In the genomic region with DNA sequence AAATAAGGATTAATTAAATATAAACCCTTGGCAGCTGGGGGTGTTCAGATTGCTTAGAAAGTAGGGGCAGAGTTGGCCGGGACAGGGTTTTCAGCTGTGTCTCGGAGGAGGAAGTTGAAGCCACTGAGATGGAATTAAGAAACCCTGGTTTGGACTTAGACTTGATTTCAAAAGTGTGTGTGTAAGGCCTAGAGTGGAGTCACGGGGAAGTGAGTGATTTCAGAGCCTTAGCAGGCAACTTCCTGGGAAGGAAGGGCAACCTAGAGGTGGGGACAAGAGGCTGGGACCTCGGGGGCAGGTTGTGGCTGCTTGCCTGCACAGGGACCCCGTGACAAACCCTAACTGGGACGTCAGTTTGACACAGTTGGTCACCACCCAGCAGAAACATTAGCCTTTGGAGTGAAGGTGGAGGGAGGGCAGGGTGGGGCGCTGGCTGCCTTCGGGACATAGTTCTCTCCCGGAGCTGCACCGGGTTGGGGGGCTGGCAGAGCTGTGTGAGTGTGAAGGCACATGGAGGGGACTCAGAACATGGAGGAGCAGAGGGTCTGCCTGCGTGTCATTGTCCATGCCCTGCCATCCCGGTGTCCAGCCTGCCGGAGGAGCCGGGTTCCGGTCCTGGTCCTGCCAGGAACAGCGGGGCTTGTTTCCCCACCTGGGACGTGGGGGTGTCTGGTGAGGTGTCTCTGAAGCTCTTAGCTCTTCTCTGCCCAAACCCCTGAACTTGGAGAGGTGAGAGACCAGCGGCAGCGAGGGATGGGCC, we compare ENCODE assay signal across 1 cellular context.
TF ChIP-seq lines count a peak whose summit lies in the region.

No MANE protein-coding gene starts in this region.

TF ChIP-seq in SK-N-SH, 30 proteins besides CTCF, POLR2A, EP300 and RAD21 (continued from another document):
- TF ChIP-seq, protein P1, sequence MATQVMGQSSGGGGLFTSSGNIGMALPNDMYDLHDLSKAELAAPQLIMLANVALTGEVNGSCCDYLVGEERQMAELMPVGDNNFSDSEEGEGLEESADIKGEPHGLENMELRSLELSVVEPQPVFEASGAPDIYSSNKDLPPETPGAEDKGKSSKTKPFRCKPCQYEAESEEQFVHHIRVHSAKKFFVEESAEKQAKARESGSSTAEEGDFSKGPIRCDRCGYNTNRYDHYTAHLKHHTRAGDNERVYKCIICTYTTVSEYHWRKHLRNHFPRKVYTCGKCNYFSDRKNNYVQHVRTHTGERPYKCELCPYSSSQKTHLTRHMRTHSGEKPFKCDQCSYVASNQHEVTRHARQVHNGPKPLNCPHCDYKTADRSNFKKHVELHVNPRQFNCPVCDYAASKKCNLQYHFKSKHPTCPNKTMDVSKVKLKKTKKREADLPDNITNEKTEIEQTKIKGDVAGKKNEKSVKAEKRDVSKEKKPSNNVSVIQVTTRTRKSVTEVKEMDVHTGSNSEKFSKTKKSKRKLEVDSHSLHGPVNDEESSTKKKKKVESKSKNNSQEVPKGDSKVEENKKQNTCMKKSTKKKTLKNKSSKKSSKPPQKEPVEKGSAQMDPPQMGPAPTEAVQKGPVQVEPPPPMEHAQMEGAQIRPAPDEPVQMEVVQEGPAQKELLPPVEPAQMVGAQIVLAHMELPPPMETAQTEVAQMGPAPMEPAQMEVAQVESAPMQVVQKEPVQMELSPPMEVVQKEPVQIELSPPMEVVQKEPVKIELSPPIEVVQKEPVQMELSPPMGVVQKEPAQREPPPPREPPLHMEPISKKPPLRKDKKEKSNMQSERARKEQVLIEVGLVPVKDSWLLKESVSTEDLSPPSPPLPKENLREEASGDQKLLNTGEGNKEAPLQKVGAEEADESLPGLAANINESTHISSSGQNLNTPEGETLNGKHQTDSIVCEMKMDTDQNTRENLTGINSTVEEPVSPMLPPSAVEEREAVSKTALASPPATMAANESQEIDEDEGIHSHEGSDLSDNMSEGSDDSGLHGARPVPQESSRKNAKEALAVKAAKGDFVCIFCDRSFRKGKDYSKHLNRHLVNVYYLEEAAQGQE (IDR thresholded peaks at IDR 0.05; ENCODE audit: low read depth, low read length): no peak
- TF ChIP-seq MAX (IDR thresholded peaks at IDR 0.05; ENCODE audit: low read depth): no peak
- no peak for TF ChIP-seq TEAD4 (IDR thresholded peaks at IDR 0.05; ENCODE audit: borderline replicate concordance, insufficient read depth)
